Comparison of ENCODE assay signal across 8 cellular contexts in genomic region chr19:3324405-3324856, GRCh38. TPM values are rescaled to one million over a fixed set of nuclear protein-coding genes. Genes with fewer than 3 reads are reported as not detected.
DNase-seq lines count a peak whose midpoint lies in the region; ATAC-seq, FAIRE-seq and TF ChIP-seq lines count a peak whose summit lies in the region.

No MANE protein-coding gene starts in this region.

- H3K36me3 Mint-ChIP-seq in activated T-cell treated with anti-CD3 and anti-CD28 coated beads, Interleukin-2, amount 50 U/mL, for 4 hours (ENCODE audit: insufficient read depth) = no peaks in the 10 kb centered on the region

- H3K36me3 ChIP-seq in OCI-LY7 (ENCODE audit: insufficient read depth, low read length) = no peaks in the 10 kb centered on the region
- no peaks in the 10 kb centered on the region for H3K36me3 ChIP-seq in gastroesophageal sphincter
- no peaks in the 10 kb centered on the region for H3K36me3 ChIP-seq in spleen
- H3K36me3 ChIP-seq in GM23248 (ENCODE audit: low read depth) = no peaks in the 10 kb centered on the region

- H3K9ac ChIP-seq in GM23248 = no peak overlapping the region

- H3K9me2 ChIP-seq in OCI-LY7 (ENCODE audit: insufficient read depth, low read length) = no peaks in the 10 kb centered on the region
- H3K9me2 ChIP-seq in GM23248 (ENCODE audit: insufficient read depth) = no peaks in the 10 kb centered on the region

- BruUV-seq in OCI-LY7 (replicated peaks; lab: Mats Ljungman, UMichigan) = no TSS peak

- H3K79me2 ChIP-seq in OCI-LY7 (ENCODE audit: insufficient read depth, low read depth, low read length) = no peaks in the 10 kb centered on the region
- no peaks in the 10 kb centered on the region for H3K79me2 ChIP-seq in GM23248 (ENCODE audit: insufficient read depth)

- CTCF ChIA-PET in OCI-LY7 (lab: Charles Lee; ENCODE audit: unreplicated experiment) = no interaction called here

- intact Hi-C loops in OCI-LY7 (cut with micrococcal nuclease; ENCODE audit: unreplicated experiment) (no loop called here), spleen (cut with DNase I; ENCODE audit: low total_unique reads) (no loop called here)

- TF ChIP-seq CTCF in GM12864 (IDR thresholded peaks at IDR 0.05; ENCODE audit: low read depth, low read length, missing control alignments) (peak; percentile 95), OCI-LY7 (conservative IDR thresholded peaks at IDR 0.05; ENCODE audit: low read length) (peak; percentile 86), gastroesophageal sphincter (IDR thresholded peaks at IDR 0.05) (peak in 3 of 4 experiments; percentile 56 to 78 (median 62)), spleen (IDR thresholded peaks at IDR 0.05 in 8 of 11, conservative IDR thresholded peaks at IDR 0.05 in 3 of 11) (peak; percentile 35 to 88 (median 74))

- TF ChIP-seq POLR2A in gastroesophageal sphincter (IDR thresholded peaks at IDR 0.05) = no peak
- TF ChIP-seq POLR2A in spleen (IDR thresholded peaks at IDR 0.05) = no peak
- TF ChIP-seq POLR2A in H54 (IDR thresholded peaks at IDR 0.05; ENCODE audit: low read depth, low read length) = no peak

- WGBS in gastroesophageal sphincter (ENCODE audit: low coverage in 1 of 2), 2 donors = 33 to 42% methylated on average over 5 of the region's 5 CpGs
- 42 to 52% (median 46%) methylated on average over 5 of the region's 5 CpGs for WGBS in spleen, 5 donors
- 41 to 65% methylated on average over 5 of the region's 5 CpGs for WGBS in GM23248 (ENCODE audit: low coverage in 1 of 2, low lambda C conversion rate in 2 of 2, missing lambda C conversion rate in 2 of 2), 2 experiments

- H3K4me1 Mint-ChIP-seq in activated T-cell treated with anti-CD3 and anti-CD28 coated beads, Interleukin-2, amount 50 U/mL, for 4 hours (ENCODE audit: low read depth) = no peaks in the 10 kb centered on the region

- peaks cover 18% of the 10 kb centered on the region for H3K27me3 ChIP-seq in gastroesophageal sphincter
- H3K27me3 ChIP-seq in spleen (replicated peaks in 1 of 7) = peaks cover 0 to 26% (median 14%) of the 10 kb centered on the region in 7 donors
- no peaks in the 10 kb centered on the region for H3K27me3 ChIP-seq in GM23248 (replicated peaks; ENCODE audit: insufficient read depth)

- no peak overlapping the region for H3K4me3 Mint-ChIP-seq in activated T-cell treated with anti-CD3 and anti-CD28 coated beads, Interleukin-2, amount 50 U/mL, for 4 hours

- H3K9me3 ChIP-seq in OCI-LY7 (ENCODE audit: low read length) (no peaks in the 10 kb centered on the region), gastroesophageal sphincter (no peaks in the 10 kb centered on the region), spleen (no peaks in the 10 kb centered on the region), GM23248 (ENCODE audit: low read depth) (no peaks in the 10 kb centered on the region)

- no peaks in the 10 kb centered on the region for H3K9me3 Mint-ChIP-seq in activated T-cell treated with anti-CD3 and anti-CD28 coated beads, Interleukin-2, amount 50 U/mL, for 4 hours

- H3K4me1 ChIP-seq in OCI-LY7 (ENCODE audit: insufficient read depth, low read length, poor library complexity, severe bottlenecking) = no peaks in the 10 kb centered on the region
- peaks cover 0 to 9% (median 2%) of the 10 kb centered on the region in 3 donors for H3K4me1 ChIP-seq in gastroesophageal sphincter
- H3K4me1 ChIP-seq in spleen = peaks cover 0 to 6% (median 0%) of the 10 kb centered on the region in 6 donors
- no peaks in the 10 kb centered on the region for H3K4me1 ChIP-seq in GM23248 (ENCODE audit: insufficient read depth)

- H4K20me1 ChIP-seq in OCI-LY7 (ENCODE audit: insufficient read depth, low read length) (no peaks in the 10 kb centered on the region), GM23248 (ENCODE audit: insufficient read depth) (no peaks in the 10 kb centered on the region)

- in situ Hi-C loops in GM23248 (cut with MboI) = loop anchor here (25.0 kb wide), 1 partner anchor 288 kb away; the partner anchor contains the start of gene TBXA2R

- no peak overlapping the region for H3K4me2 ChIP-seq in OCI-LY7 (ENCODE audit: low read length)
- no peak overlapping the region for H3K4me2 ChIP-seq in GM23248 (ENCODE audit: unreplicated experiment)

- FAIRE-seq in H54 (lab: Jason Lieb, UNC) = no peak

- peaks cover 19% of the 10 kb centered on the region for H3K27me3 Mint-ChIP-seq in activated T-cell treated with anti-CD3 and anti-CD28 coated beads, Interleukin-2, amount 50 U/mL, for 4 hours (ENCODE audit: low read depth)

- no peak overlapping the region for H3K27ac ChIP-seq in OCI-LY7 (ENCODE audit: low read depth, low read length, poor library complexity, severe bottlenecking)
- no peak overlapping the region for H3K27ac ChIP-seq in gastroesophageal sphincter
- no peak overlapping the region for H3K27ac ChIP-seq in spleen
- no peak overlapping the region for H3K27ac ChIP-seq in GM23248

- no peak overlapping the region for H2AFZ ChIP-seq in OCI-LY7 (ENCODE audit: low read length)
- no peak overlapping the region for H2AFZ ChIP-seq in GM23248

- peak; percentile 57 to 79 for ATAC-seq in activated T-cell treated with anti-CD3 and anti-CD28 coated beads, Interleukin-2, amount 50 U/mL, for 4 hours
- no peak for ATAC-seq in gastroesophageal sphincter

- POLR2A ChIA-PET in OCI-LY7 (lab: Charles Lee) = no interaction called here

- DNase-seq in GM12864 (ENCODE audit: low read depth) (peak; percentile 7), OCI-LY7 (ENCODE audit: low spot score) (peak; percentile 48), spleen (peak; percentile 91), foreskin melanocyte (no peak), GM23248 (no peak), H54 (ENCODE audit: insufficient read length, low spot score) (no peak)
- peak; percentile 75 for DNase-seq in activated T-cell treated with anti-CD3 and anti-CD28 coated beads, Interleukin-2, amount 50 U/mL, for 4 hours

- H3F3A ChIP-seq in GM23248 (ENCODE audit: insufficient read depth) = peaks cover 5% of the 10 kb centered on the region; the same call in 1 of the 2 replicates

- H3K4me3 ChIP-seq in GM12864 (ENCODE audit: low read depth, low read length) (no peak overlapping the region), OCI-LY7 (ENCODE audit: low read depth, low read length, poor library complexity, severe bottlenecking) (no peak overlapping the region), gastroesophageal sphincter (no peak overlapping the region), spleen (no peak overlapping the region), GM23248 (no peak overlapping the region)

- TF ChIP-seq EP300 in gastroesophageal sphincter (IDR thresholded peaks at IDR 0.05) = no peak

RNA-seq across cellular contexts. Expression of gene NFIC, which starts 42.0 kb away (rescaled TPM):
- total RNA-seq in OCI-LY7 (2014; rRNA removed; shearing (Covaris generic)) = 1.0 and 1.7 TPM in 2 replicates
- total RNA-seq in OCI-LY7 (2022) = 1.5 and 1.8 TPM in 2 replicates
- total RNA-seq in activated T-cell treated with anti-CD3 and anti-CD28 coated beads, Interleukin-2, amount 50 U/mL, for 4 hours = 10 to 100 TPM; 26.0 to 33.6 (median 30.3) TPM
- 100 to 1,000 TPM; 125 to 285 (median 155) TPM for total RNA-seq in gastroesophageal sphincter
- total RNA-seq in spleen = 100 to 1,000 TPM in 2 of 7 donors, 10 to 100 TPM in 5; 65.4 to 125 (median 77.1) TPM
- polyA plus RNA-seq in spleen = 10 to 100 TPM in 1 of 3 donors, 1 to 10 TPM in 2; 4.1 to 23.4 (median 4.2) TPM
- 50.4 and 51.9 TPM in 2 replicates for total RNA-seq in GM23248 (2014; rRNA removed; shearing (Covaris generic))
- polyA plus RNA-seq in GM23248 (2016; fragmentation: Nextera tagmentation; extraction: Ambion mirVana) = 106 and 108 TPM in 2 replicates

Comparison
In these comparisons a context has a peak if more than half of its experiments do, and no peak if none do; other contexts are left out.
1. DNase-seq: peak in GM12864 (single experiment), OCI-LY7 (single experiment), activated T-cell treated with anti-CD3 and anti-CD28 coated beads, Interleukin-2, amount 50 U/mL, for 4 hours (single experiment) and spleen (single experiment); none in foreskin melanocyte (single experiment), GM23248 (single experiment) and H54 (single experiment).
2. RNA of gene NFIC, which starts 42.0 kb away (total RNA-seq): 125 to 285 TPM in gastroesophageal sphincter, 65.4 to 125 TPM in spleen, 50.4 to 51.9 TPM in GM23248 and 26.0 to 33.6 TPM in activated T-cell treated with anti-CD3 and anti-CD28 coated beads, Interleukin-2, amount 50 U/mL, for 4 hours; 1.0 to 1.8 TPM in OCI-LY7; every median in the first group is over 4 times any median in the second.
3. Peak in every context shown above with its lines, with median percentiles within 50 percentile points of each other: CTCF ChIP-seq.